ENCODE assay signal across 19 cellular contexts in genomic region chr5:160925281-160925680, GRCh38.
A peak's percentile ranks its signal among the peaks of the same experiment; 100 is the strongest.
DNase-seq lines count a peak whose midpoint lies in the region; ATAC-seq, FAIRE-seq and TF ChIP-seq lines count a peak whose summit lies in the region.
"Had no signal": no experiment of that assay in that cellular context is flagged by ENCODE, and none has a peak within 500 bp of the region (broad histone marks: within the 10 kb centered on the region; RNA-seq: fewer than 3 reads in every experiment).

No MANE protein-coding gene starts in this region.

- peak overlapping the region; percentile 82 to 85 (median 84) for H3K27ac ChIP-seq in body of pancreas

- intact Hi-C loops in body of pancreas (cut with DNase I), result no loop called here

- H3K27me3 Mint-ChIP-seq in progenitor cell of endocrine pancreas, result no peaks in the 10 kb centered on the region
- H3K27me3 Mint-ChIP-seq in HFFc6 (ENCODE audit: insufficient read depth), result no peaks in the 10 kb centered on the region
- H3K27me3 Mint-ChIP-seq: CD4-positive, CD25-positive, alpha-beta regulatory T cell had no signal

- H3K27me3 ChIP-seq in body of pancreas (no peaks in the 10 kb centered on the region), H7 (ENCODE audit: control insufficient read depth, insufficient read depth, low read length) (no peaks in the 10 kb centered on the region)
- H3K27me3 ChIP-seq: BE2C had no signal

- no peaks in the 10 kb centered on the region for H3K36me3 ChIP-seq in body of pancreas (replicated peaks in 1 of 2; ENCODE audit: insufficient read depth in 1 of 2, low read depth in 2 of 2)
- no peaks in the 10 kb centered on the region for H3K36me3 ChIP-seq in H7 (replicated peaks; ENCODE audit: control insufficient read depth, insufficient read depth, low read length)
- H3K36me3 ChIP-seq: BE2C, HAP-1 had no signal

- TF ChIP-seq CTCF in body of pancreas (IDR thresholded peaks at IDR 0.05) (no peak), progenitor cell of endocrine pancreas (IDR thresholded peaks at IDR 0.05; ENCODE audit: unreplicated experiment) (no peak), HFFc6 (IDR thresholded peaks at IDR 0.05) (no peak)

- H3K36me3 Mint-ChIP-seq in progenitor cell of endocrine pancreas (ENCODE audit: insufficient read depth) (no peaks in the 10 kb centered on the region), HFFc6 (ENCODE audit: low read depth) (no peaks in the 10 kb centered on the region)
- H3K36me3 Mint-ChIP-seq: CD4-positive, CD25-positive, alpha-beta regulatory T cell; CD8-positive, alpha-beta memory T cell had no signal

- DNase-seq in NCI-H446 treated with DMSO at 0.1 percent for 48 hours (lab: John Stamatoyannopoulos, UW) (peak; percentile 27), body of pancreas (peak; percentile 57 to 66 (median 62)), progenitor cell of endocrine pancreas (ENCODE audit: low spot score, unreplicated experiment) (no peak), H7 (no peak), AG20443 (ENCODE audit: low spot score) (no peak), HFFc6 (no peak), HTR-8/SVneo (ENCODE audit: insufficient read length, low spot score) (no peak)
- DNase-seq: BE2C; C1 segment of cervical spinal cord; CD4-positive, CD25-positive, alpha-beta regulatory T cell; CD8-positive, alpha-beta memory T cell; COR-L47; DMS 273 treated with DMSO at 0.1 percent for 48 hours; DND-41; EL had no signal

- peak; percentile 20 for ATAC-seq in body of pancreas
- ATAC-seq: GM12878 had no signal

- TF ChIP-seq POLR2A in body of pancreas (IDR thresholded peaks at IDR 0.05), result no peak

- H3K27ac Mint-ChIP-seq in progenitor cell of endocrine pancreas (peak overlapping the region; percentile 90), HFFc6 (no peak overlapping the region)
- H3K27ac Mint-ChIP-seq: CD4-positive, CD25-positive, alpha-beta regulatory T cell; CD8-positive, alpha-beta memory T cell had no signal

- H3K4me3 Mint-ChIP-seq in progenitor cell of endocrine pancreas (ENCODE audit: low read depth), result no peak overlapping the region
- H3K4me3 Mint-ChIP-seq in HFFc6, result no peak overlapping the region
- H3K4me3 Mint-ChIP-seq: CD4-positive, CD25-positive, alpha-beta regulatory T cell; CD8-positive, alpha-beta memory T cell had no signal

- H3K9me3 Mint-ChIP-seq in progenitor cell of endocrine pancreas (ENCODE audit: low read depth), result peaks cover 2% of the 10 kb centered on the region
- peaks cover 5% of the 10 kb centered on the region for H3K9me3 Mint-ChIP-seq in HFFc6
- H3K9me3 Mint-ChIP-seq: CD4-positive, CD25-positive, alpha-beta regulatory T cell; CD8-positive, alpha-beta memory T cell had no signal

- FAIRE-seq in HTR-8/SVneo (lab: Jason Lieb, UNC), result no peak
- FAIRE-seq: GM12878, GM19239, H1 had no signal

- 9 to 31% methylated on average over 6 of the region's 6 CpGs for WGBS in body of pancreas, 2 donors

- H3K9me3 ChIP-seq in body of pancreas, result no peaks in the 10 kb centered on the region
- H3K9me3 ChIP-seq: BE2C, HAP-1 had no signal

- H3K4me3 ChIP-seq in body of pancreas (no peak overlapping the region), H7 (ENCODE audit: insufficient read depth, low read depth, low read length) (no peak overlapping the region)
- H3K4me3 ChIP-seq: GM12878, HAP-1 had no signal

- H3K4me1 Mint-ChIP-seq in progenitor cell of endocrine pancreas (ENCODE audit: low read depth) (peaks cover 82% of the 10 kb centered on the region), HFFc6 (ENCODE audit: low read depth) (no peaks in the 10 kb centered on the region)
- H3K4me1 Mint-ChIP-seq: CD4-positive, CD25-positive, alpha-beta regulatory T cell; CD8-positive, alpha-beta memory T cell had no signal

- peaks cover 82% of the 10 kb centered on the region for H3K4me1 ChIP-seq in body of pancreas
- H3K4me1 ChIP-seq: BE2C, HAP-1 had no signal

Comparison
In these comparisons a context has a peak if more than half of its experiments do, and no peak if none do; other contexts are left out.
1. DNase-seq: peak in NCI-H446 treated with DMSO at 0.1 percent for 48 hours (single experiment) and body of pancreas (4 of 4); none in progenitor cell of endocrine pancreas (single experiment), H7 (single experiment), AG20443 (single experiment), HFFc6 (single experiment) and HTR-8/SVneo (single experiment).